Comparison of ENCODE assay signal across 14 cellular contexts in genomic region chr22:50196256-50196655, GRCh38.
"Had no signal": no experiment of that assay in that cellular context is flagged by ENCODE, and none has a peak within 500 bp of the region (broad histone marks: within the 10 kb centered on the region; RNA-seq: fewer than 3 reads in every experiment).

No MANE protein-coding gene starts in this region.

- H3K27me3 Mint-ChIP-seq: activated T-helper 17 cell treated with anti-CD3 and anti-CD28 coated beads, Interleukin-2, amount 50 U/mL, for 72 hours had no signal

- H3K4me3 Mint-ChIP-seq: activated T-helper 17 cell treated with anti-CD3 and anti-CD28 coated beads, Interleukin-2, amount 50 U/mL, for 72 hours; immature natural killer cell; mesothelial cell of epicardium; neural crest cell had no signal

- DNase-seq: activated naive CD4-positive, alpha-beta T cell treated with Interleukin-2 at 50 U/mL for 16 hours; cerebellar nuclear complex; foreskin melanocyte; immature natural killer cell; lower lobe of right lung; stimulated activated CD4-positive, alpha-beta T cell treated with anti-CD3 and anti-CD28 coated beads, Interleukin-2, amount 100 ng/mL, for 24 hours; T-helper 9 cell had no signal

- H3K27ac ChIP-seq: ascending aorta, breast epithelium, epithelial cell of prostate, lower lobe of right lung, ovary had no signal

- H3K9me3 ChIP-seq: ascending aorta, breast epithelium, lower lobe of right lung, ovary had no signal

- H3K36me3 Mint-ChIP-seq: mesothelial cell of epicardium had no signal

- H3K27ac Mint-ChIP-seq: activated T-helper 17 cell treated with anti-CD3 and anti-CD28 coated beads, Interleukin-2, amount 50 U/mL, for 72 hours; mesothelial cell of epicardium had no signal

- H3K36me3 ChIP-seq: breast epithelium, ovary had no signal

- H3K27me3 ChIP-seq: ascending aorta, breast epithelium, ovary had no signal

- H3K4me3 ChIP-seq: ascending aorta, breast epithelium, lower lobe of right lung, ovary had no signal

- ATAC-seq: activated T-helper 17 cell treated with anti-CD3 and anti-CD28 coated beads, Interleukin-2, amount 50 U/mL, for 72 hours; lower lobe of right lung had no signal

- H3K9me3 Mint-ChIP-seq: activated T-helper 17 cell treated with anti-CD3 and anti-CD28 coated beads, Interleukin-2, amount 50 U/mL, for 72 hours; immature natural killer cell; mesothelial cell of epicardium; neural crest cell had no signal
